Comparison of ENCODE assay signal across 8 cellular contexts in genomic region chrX:152941328-152942111, GRCh38. TPM values are rescaled to one million over a fixed set of nuclear protein-coding genes. Genes with fewer than 3 reads are reported as not detected.
DNase-seq lines count a peak whose midpoint lies in the region; ATAC-seq and FAIRE-seq lines count a peak whose summit lies in the region.

No MANE protein-coding gene starts in this region.

- 1 to 4% methylated on average over 4 to 30 of the region's 71 CpGs for WGBS in mesodermal cell (ENCODE audit: insufficient coverage in 2 of 2), 2 experiments

- no peaks in the 10 kb centered on the region for H3K36me3 ChIP-seq in HUES48 (ENCODE audit: control insufficient read depth, insufficient read depth, low read length)
- H3K36me3 ChIP-seq in mesodermal cell (ENCODE audit: control insufficient read depth, insufficient read depth, low read length) = peaks cover 5% of the 10 kb centered on the region

- H3K27me3 ChIP-seq in HUES48 (ENCODE audit: control insufficient read depth, insufficient read depth, low read length) = no peaks in the 10 kb centered on the region

- FAIRE-seq in endometrium (lab: Jason Lieb, UNC) = peak; percentile 84

- H3K4me1 ChIP-seq in HUES48 (ENCODE audit: control insufficient read depth, insufficient read depth, low read length) = 0 out of 2 replicates have a peak, but pooled peaks cover 3% of the 10 kb centered on the region
- no peaks in the 10 kb centered on the region for H3K4me1 ChIP-seq in mesodermal cell (ENCODE audit: control insufficient read depth, insufficient read depth, low read length, poor library complexity, severe bottlenecking)

- H3K9me3 ChIP-seq in HUES48 (ENCODE audit: control insufficient read depth, insufficient read depth, low read length) = peaks cover 45% of the 10 kb centered on the region
- H3K9me3 ChIP-seq in mesodermal cell (ENCODE audit: control insufficient read depth, low read length) = no peaks in the 10 kb centered on the region

- peak; percentile 98 for DNase-seq in DMS 273 (lab: John Stamatoyannopoulos, UW; ENCODE audit: unreplicated experiment)
- DNase-seq in NOMO-1 treated with dmso at 0.1 percent for 144 hours (lab: John Stamatoyannopoulos, UW; ENCODE audit: unreplicated experiment) = peak; percentile 79
- peak; percentile 86 for DNase-seq in activated CD8-positive, alpha-beta memory T cell treated with anti-CD3 and anti-CD28 coated beads, Interleukin-2, amount 50 U/mL, for 4 hours
- peak; percentile 76 to 78 for DNase-seq in stimulated activated CD8-positive, alpha-beta memory T cell treated with anti-CD3 and anti-CD28 coated beads, Interleukin-15, amount 100 ng/mL, for 4 hours (ENCODE audit: low read depth in 2 of 2)

- peak overlapping the region; percentile 36 for H3K27ac ChIP-seq in HUES48 (ENCODE audit: low read depth, low read length)
- H3K27ac ChIP-seq in mesodermal cell (ENCODE audit: low read depth, low read length, severe bottlenecking) = peak overlapping the region; percentile 36

- H3K4me3 ChIP-seq in HUES48 (ENCODE audit: low read depth, low read length) = peak overlapping the region; percentile 69
- H3K4me3 ChIP-seq in mesodermal cell (ENCODE audit: extremely low read depth, insufficient read depth, low read length, poor library complexity, severe bottlenecking) = peak overlapping the region; percentile 41

- peak overlapping the region; percentile 63; the same call in 1 of the 2 replicates for H3K9ac ChIP-seq in HUES48 (ENCODE audit: low read depth, low read length)

- peak; percentile 88 for ATAC-seq in GM21423 (IDR thresholded peaks at IDR 0.05; ENCODE audit: unreplicated experiment)

RNA-seq across cellular contexts. Expression of gene ZNF185, which starts 43.7 kb away (rescaled TPM):
- polyA plus RNA-seq in mesodermal cell (2013, experiment 1 of 2) = 11.8 TPM
- 11.4 TPM for polyA plus RNA-seq in mesodermal cell (2013, experiment 2 of 2)

RNA-seq across cellular contexts. Expression of gene PNMA5, which starts 52.4 kb away (rescaled TPM):
- not detected for polyA plus RNA-seq in mesodermal cell (2013, experiment 1 of 2)
- not detected for polyA plus RNA-seq in mesodermal cell (2013, experiment 2 of 2)

Comparison
In these comparisons a context has a peak if more than half of its experiments do, and no peak if none do; other contexts are left out.
1. Peak in every context shown above with its lines: DNase-seq, ATAC-seq, H3K4me3 ChIP-seq and H3K27ac ChIP-seq.